In genomic region chr1:192967901-192968300, GRCh38 we compare ENCODE assay signal across 19 cellular contexts.
"Had no signal": no experiment of that assay in that cellular context is flagged by ENCODE, and none has a peak within 500 bp of the region (broad histone marks: within the 10 kb centered on the region; RNA-seq: fewer than 3 reads in every experiment).

No MANE protein-coding gene starts in this region.

- H3K27me3 ChIP-seq: body of pancreas, dorsolateral prefrontal cortex, esophagus squamous epithelium, heart left ventricle, transverse colon had no signal

- H3K27ac ChIP-seq: body of pancreas, dorsolateral prefrontal cortex, esophagus squamous epithelium, heart left ventricle, left ventricle myocardium inferior, transverse colon had no signal

- H3K9me3 ChIP-seq: body of pancreas, esophagus squamous epithelium, heart left ventricle, left ventricle myocardium inferior, transverse colon had no signal

- H3K4me3 ChIP-seq: body of pancreas, dorsolateral prefrontal cortex, esophagus squamous epithelium, heart left ventricle, left ventricle myocardium inferior, transverse colon had no signal

- H3K36me3 ChIP-seq: esophagus squamous epithelium, heart left ventricle, left ventricle myocardium inferior, transverse colon had no signal

- ATAC-seq: activated CD4-positive, CD25-positive, alpha-beta regulatory T cell treated with anti-CD3 and anti-CD28 coated beads, Interleukin-2, amount 50 U/mL, for 24 hours; activated naive CD4-positive, alpha-beta T cell treated with anti-CD3 and anti-CD28 coated beads, Interleukin-2, amount 50 U/mL, for 72 hours; body of pancreas; heart left ventricle; right cardiac atrium; stimulated activated naive B cell treated with anti-CD40 and anti-IgM and Interleukin-4, amounts not matched to agents 10 μg/mL and 1 μg/mL and 100 μg/mL, for 72 hours had no signal

- H3K4me1 ChIP-seq: esophagus squamous epithelium, heart left ventricle, left ventricle myocardium inferior had no signal

- DNase-seq: activated effector memory CD4-positive, alpha-beta T cell treated with anti-CD3 and anti-CD28 coated beads, Interleukin-2, amount 50 U/mL, for 16 hours; activated T-cell treated with anti-CD3 and anti-CD28 coated beads, Interleukin-2, amount 50 U/mL, for 1 hour; amniotic stem cell; body of pancreas; cerebellar nuclear complex; dorsolateral prefrontal cortex; esophagus squamous epithelium; foreskin fibroblast; heart left ventricle; islet precursor cell; left ventricle myocardium inferior; mesenchymal stem cell; right cardiac atrium; stimulated activated CD4-positive, alpha-beta T cell treated with anti-CD3 and anti-CD28 coated beads, Interleukin-1b, Interleukin-23, amount 100 ng/mL, for 48 hours; stimulated activated naive B cell treated with anti-CD40 and anti-IgM and Interleukin-4, amounts not matched to agents 10 μg/mL and 1 μg/mL and 100 μg/mL, for 72 hours; T-helper 2 cell; transverse colon had no signal
